10 cellular contexts compared by ENCODE assay signal in the genomic region with DNA sequence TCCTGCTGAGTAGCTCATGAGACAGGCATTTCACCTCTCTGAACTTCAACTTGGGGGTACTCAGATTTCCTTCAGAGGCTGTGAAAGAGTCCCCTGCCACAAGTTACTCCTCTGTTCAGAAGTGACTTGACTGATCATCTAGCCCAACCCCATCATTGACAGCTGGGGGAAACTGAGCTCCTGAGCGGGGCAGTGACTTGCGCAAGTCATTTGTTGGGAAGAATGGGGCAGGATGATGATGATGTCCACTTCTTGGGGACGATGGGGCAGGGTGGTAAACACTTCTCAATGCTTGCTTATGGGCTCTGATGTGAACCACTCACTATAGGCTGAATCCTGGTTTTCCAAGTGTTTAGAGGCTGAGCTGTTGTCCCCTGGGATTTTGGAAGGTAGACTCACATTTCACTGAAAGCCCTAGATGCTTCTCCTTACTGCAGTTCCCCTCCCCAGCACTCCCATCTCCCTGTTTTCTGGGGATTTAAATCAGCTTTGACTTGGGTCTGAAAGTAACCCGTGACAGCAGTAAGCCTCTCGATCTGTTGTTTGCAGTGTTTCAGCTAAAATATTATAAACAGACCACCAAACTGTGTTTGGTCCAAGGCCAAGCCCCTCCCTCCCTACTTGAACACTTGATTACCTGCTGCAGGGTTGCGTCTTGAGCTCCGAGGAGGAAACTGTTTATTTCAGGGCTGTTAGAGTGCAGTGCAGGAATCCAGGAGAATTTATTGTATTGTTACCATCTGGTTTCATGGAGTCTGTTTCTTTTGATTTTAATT. TPM values are rescaled to one million over a fixed set of nuclear protein-coding genes. Genes with fewer than 3 reads are reported as not detected.
DNase-seq lines count a peak whose midpoint lies in the region; ATAC-seq, FAIRE-seq and TF ChIP-seq lines count a peak whose summit lies in the region.
"Had no signal": no experiment of that assay in that cellular context is flagged by ENCODE, and none has a peak within 500 bp of the region (broad histone marks: within the 10 kb centered on the region; RNA-seq: fewer than 3 reads in every experiment).

No MANE protein-coding gene starts in this region.

- H3K36me3 ChIP-seq in endothelial cell of umbilical vein (ENCODE audit: control insufficient read depth in 2 of 2, extremely low read depth in 1 of 2, insufficient read depth in 2 of 2, low read length in 2 of 2): peaks cover 0 to 13% of the 10 kb centered on the region in 2 experiments
- peaks cover 42% of the 10 kb centered on the region for H3K36me3 ChIP-seq in skeletal muscle satellite cell (ENCODE audit: insufficient read depth, low read length)

- POLR2A ChIA-PET in RWPE1 (lab: Yijun Ruan, JAX; ENCODE audit: low non-redundant PET): no interaction called here
- POLR2A ChIA-PET in endothelial cell of umbilical vein (lab: Charles Lee): no interaction called here

- no peak for ATAC-seq in HG02885 (IDR thresholded peaks at IDR 0.05; ENCODE audit: poor library complexity, unreplicated experiment)

- H3K9ac ChIP-seq in endothelial cell of umbilical vein (replicated peaks; ENCODE audit: extremely low read depth, insufficient read depth, low read length): peak overlapping the region; percentile 66
- peak overlapping the region; percentile 3 for H3K9ac ChIP-seq in skeletal muscle satellite cell (ENCODE audit: low read depth, low read length)
- H3K9ac ChIP-seq: parathyroid adenoma had no signal

- intact Hi-C loops in endothelial cell of umbilical vein (cut with micrococcal nuclease): loop anchor here (1.0 kb wide), 5 partner anchors 14 to 60 kb away; partner anchors contain the start of gene SMAD3

- peaks cover 2% of the 10 kb centered on the region for H4K20me1 ChIP-seq in endothelial cell of umbilical vein (replicated peaks; ENCODE audit: control insufficient read depth, extremely low read depth, insufficient read depth, low read length)

- H3K79me2 ChIP-seq in endothelial cell of umbilical vein (ENCODE audit: control insufficient read depth, insufficient read depth, low read length): peaks cover 95% of the 10 kb centered on the region

- TF ChIP-seq POLR2A in endothelial cell of umbilical vein (IDR thresholded peaks at IDR 0.05; ENCODE audit: low read depth, low read length): peak; percentile 12

- TSS peak; percentile 82 for BruUV-seq in endothelial cell of umbilical vein (replicated peaks; lab: Mats Ljungman, UMichigan)

- H3K4me1 Mint-ChIP-seq in T-helper 1 cell treated with Interleukin-12 subunit alpha and Interleukin-12 subunit beta and Interleukin-4 antibody, amounts not matched to agents 30 μg/mL and 1 μg/mL, for 36 hours (ENCODE audit: low read depth): peaks cover 94% of the 10 kb centered on the region

- peaks cover 61% of the 10 kb centered on the region for H3K36me3 Mint-ChIP-seq in T-helper 1 cell treated with Interleukin-12 subunit alpha and Interleukin-12 subunit beta and Interleukin-4 antibody, amounts not matched to agents 30 μg/mL and 1 μg/mL, for 36 hours (ENCODE audit: low read depth)

- peak overlapping the region; percentile 78 for H3K4me3 Mint-ChIP-seq in T-helper 1 cell treated with Interleukin-12 subunit alpha and Interleukin-12 subunit beta and Interleukin-4 antibody, amounts not matched to agents 30 μg/mL and 1 μg/mL, for 36 hours

- H3K4me2 ChIP-seq in endothelial cell of umbilical vein (ENCODE audit: insufficient read depth, low read length) (peak overlapping the region; percentile 45), skeletal muscle satellite cell (ENCODE audit: low read length) (peak overlapping the region; percentile 12)

- CTCF ChIA-PET in RWPE1 (lab: Yijun Ruan, JAX): interaction anchor here (0.6 to 1.5 kb wide), 2 partner anchors 21 to 144 kb away, joined by 4 read pairs; no protein-coding TSS in a partner anchor
- CTCF ChIA-PET in endothelial cell of umbilical vein (lab: Charles Lee): interaction anchor here (0.7 to 1.4 kb wide), 3 partner anchors 11 to 15 kb away, joined by 3 to 6 read pairs (median 4); no protein-coding TSS in a partner anchor

- DNase-seq in T-helper 1 cell: no peak
- no peak for DNase-seq in RWPE1 (ENCODE audit: low spot score)
- no peak for DNase-seq in endothelial cell of umbilical vein (ENCODE audit: low read depth, low spot score)
- no peak for DNase-seq in islet precursor cell
- DNase-seq in NOMO-1 (lab: John Stamatoyannopoulos, UW; ENCODE audit: unreplicated experiment in 2 of 2): no peak

- H3K9me1 ChIP-seq in endothelial cell of umbilical vein (replicated peaks; ENCODE audit: control insufficient read depth, extremely low read depth, insufficient read depth, low read length): no peaks in the 10 kb centered on the region

- dilution Hi-C loops in endothelial cell of umbilical vein (cut with MboI; ENCODE audit: extremely low pct_ligation_motif_present, low sequenced_read_pairs): no loop called here

- no peaks in the 10 kb centered on the region for H3K27me3 Mint-ChIP-seq in T-helper 1 cell treated with Interleukin-12 subunit alpha and Interleukin-12 subunit beta and Interleukin-4 antibody, amounts not matched to agents 30 μg/mL and 1 μg/mL, for 36 hours (ENCODE audit: low read depth)

- peak overlapping the region; percentile 96 for H3K27ac Mint-ChIP-seq in T-helper 1 cell treated with Interleukin-12 subunit alpha and Interleukin-12 subunit beta and Interleukin-4 antibody, amounts not matched to agents 30 μg/mL and 1 μg/mL, for 36 hours

- H3K9me3 ChIP-seq in endothelial cell of umbilical vein (replicated peaks; ENCODE audit: control insufficient read depth, insufficient read depth, low read length) (no peaks in the 10 kb centered on the region), skeletal muscle satellite cell (replicated peaks; ENCODE audit: low read length) (no peaks in the 10 kb centered on the region)

- no peaks in the 10 kb centered on the region for H3K9me3 Mint-ChIP-seq in T-helper 1 cell treated with Interleukin-12 subunit alpha and Interleukin-12 subunit beta and Interleukin-4 antibody, amounts not matched to agents 30 μg/mL and 1 μg/mL, for 36 hours

- no peak overlapping the region for H3K4me3 ChIP-seq in endothelial cell of umbilical vein (replicated peaks in 1 of 3; ENCODE audit: insufficient read depth in 1 of 3, low read depth in 1 of 3, low read length in 3 of 3)
- H3K4me3 ChIP-seq in skeletal muscle satellite cell (ENCODE audit: low read length): no peak overlapping the region

- peaks cover 66% of the 10 kb centered on the region for H3K4me1 ChIP-seq in endothelial cell of umbilical vein (ENCODE audit: control insufficient read depth, extremely low read depth, insufficient read depth, low read length)
- H3K4me1 ChIP-seq in skeletal muscle satellite cell (ENCODE audit: control insufficient read depth, insufficient read depth, low read length): peaks cover 61% of the 10 kb centered on the region

- H3K27ac ChIP-seq in RWPE1 (peak overlapping the region; percentile 71), endothelial cell of umbilical vein (ENCODE audit: insufficient read depth, low read depth, low read length) (peak overlapping the region; percentile 99)

- peak; percentile 55 for FAIRE-seq in endothelial cell of umbilical vein (lab: Jason Lieb, UNC)
- FAIRE-seq: frontal cortex had no signal

- H2AFZ ChIP-seq in endothelial cell of umbilical vein (ENCODE audit: low read depth, low read length): no peak overlapping the region
- H2AFZ ChIP-seq: parathyroid adenoma had no signal

- TF ChIP-seq CTCF in RWPE1 (conservative IDR thresholded peaks at IDR 0.05; ENCODE audit: low read depth) (no peak), endothelial cell of umbilical vein (IDR thresholded peaks at IDR 0.05; ENCODE audit: extremely low read depth in 1 of 2, insufficient read depth in 1 of 2, low read depth in 1 of 2, low read length in 2 of 2) (no peak)

- H3K27me3 ChIP-seq in endothelial cell of umbilical vein (ENCODE audit: control insufficient read depth in 2 of 2, insufficient read depth in 2 of 2, low read length in 2 of 2): no peaks in the 10 kb centered on the region
- no peaks in the 10 kb centered on the region for H3K27me3 ChIP-seq in skeletal muscle satellite cell (ENCODE audit: control insufficient read depth, insufficient read depth, low read length)

TF ChIP-seq in endothelial cell of umbilical vein, 7 proteins besides CTCF, POLR2A, EP300 and RAD21:
- TF ChIP-seq FOS (IDR thresholded peaks at IDR 0.05; ENCODE audit: borderline replicate concordance, insufficient read depth, low read length): no peak
- no peak for TF ChIP-seq GATA2 (IDR thresholded peaks at IDR 0.05; ENCODE audit: insufficient read depth, insufficient read length, low read depth, low read length)
- no peak for TF ChIP-seq POLR2AphosphoS5 (IDR thresholded peaks at IDR 0.05; ENCODE audit: insufficient read depth, low read depth, low read length)
- TF ChIP-seq EZH2 (IDR thresholded peaks at IDR 0.05; ENCODE audit: borderline replicate concordance, low read depth, low read length, severe bottlenecking): no peak
- no peak for TF ChIP-seq MAX (IDR thresholded peaks at IDR 0.05; ENCODE audit: insufficient read depth, insufficient read length)
- no peak for TF ChIP-seq MYC (IDR thresholded peaks at IDR 0.05; ENCODE audit: low read depth, low read length)
- TF ChIP-seq JUN (IDR thresholded peaks at IDR 0.05; ENCODE audit: borderline replicate concordance, insufficient read depth, insufficient read length, low read depth): no peak

RNA-seq across cellular contexts. Expression of gene SMAD3, which starts 25.1 kb away (rescaled TPM):
- total RNA-seq in endothelial cell of umbilical vein: 71.7 and 88.2 TPM in 2 replicates
- polyA plus RNA-seq in endothelial cell of umbilical vein: 53.4 and 56.4 TPM in 2 replicates
- 47.7 and 47.9 TPM in 2 replicates for polyA plus RNA-seq in endothelial cell of umbilical vein (2011; cell fraction: cytosol; rRNA removed)
- 114 and 122 TPM in 2 replicates for polyA plus RNA-seq in endothelial cell of umbilical vein (2011; cell fraction: nucleus; rRNA removed)
- polyA plus RNA-seq in endothelial cell of umbilical vein (2012): 87.3 and 91.3 TPM in 2 replicates
- polyA minus RNA-seq in endothelial cell of umbilical vein: 53.1 and 59.9 TPM in 2 replicates
- 13.7 TPM for polyA minus RNA-seq in endothelial cell of umbilical vein (2011; cell fraction: cytosol; rRNA and poly(A)+ RNA removed)
- 73.9 and 75.1 TPM in 2 replicates for polyA minus RNA-seq in endothelial cell of umbilical vein (2011; cell fraction: nucleus; rRNA and poly(A)+ RNA removed)
- total RNA-seq in skeletal muscle satellite cell (2012; rRNA removed): 18.3 and 32.1 TPM in 2 replicates
